Comparison of ENCODE assay signal across 8 cellular contexts in the genomic region with DNA sequence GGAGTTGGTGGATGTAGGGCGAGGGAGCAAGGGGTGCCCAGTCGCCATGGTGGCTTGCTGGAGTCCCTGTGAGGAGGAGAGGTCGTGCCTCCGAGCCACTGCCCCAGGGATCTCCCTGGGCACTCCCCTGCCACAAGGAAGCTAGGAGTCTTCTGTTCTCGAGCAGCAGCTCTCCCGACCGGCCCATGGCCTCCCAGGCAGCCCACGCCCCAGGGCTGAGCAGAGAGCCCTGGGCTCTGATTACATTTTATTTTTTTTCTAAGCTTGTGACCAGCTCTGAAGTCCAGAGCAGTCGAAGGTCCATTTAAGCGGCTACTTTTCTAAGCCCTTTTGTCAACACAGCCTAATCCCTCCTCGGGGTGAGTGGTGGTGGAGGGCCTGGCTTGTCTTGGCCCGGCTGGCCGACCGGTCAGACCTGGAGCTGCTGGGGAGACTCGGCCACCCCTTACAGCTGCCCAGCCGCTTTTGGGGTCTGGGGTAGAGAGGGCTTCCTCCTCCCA. TPM values are rescaled to one million over a fixed set of nuclear protein-coding genes. Genes with fewer than 3 reads are reported as not detected.
A peak's percentile ranks its signal among the peaks of the same experiment; 100 is the strongest.
DNase-seq lines count a peak whose midpoint lies in the region; ATAC-seq and TF ChIP-seq lines count a peak whose summit lies in the region.
"Had no signal": no experiment of that assay in that cellular context is flagged by ENCODE, and none has a peak within 500 bp of the region (broad histone marks: within the 10 kb centered on the region; RNA-seq: fewer than 3 reads in every experiment).

No MANE protein-coding gene starts in this region.

- H3K27ac ChIP-seq in ectodermal cell (ENCODE audit: insufficient read depth, low read depth, low read length, poor library complexity, severe bottlenecking) (peak overlapping the region; percentile 77), lung (ENCODE audit: low read depth in 1 of 2, low read length in 1 of 2) (peak overlapping the region; percentile 39 to 79), transverse colon (peak overlapping the region; percentile 90 to 92 (median 90))

- H3K27me3 ChIP-seq in MG63 (no peaks in the 10 kb centered on the region), ectodermal cell (ENCODE audit: control insufficient read depth, insufficient read depth, low read length, poor library complexity, severe bottlenecking) (peaks cover 8% of the 10 kb centered on the region), lung (ENCODE audit: control insufficient read depth, insufficient read depth) (no peaks in the 10 kb centered on the region), transverse colon (no peaks in the 10 kb centered on the region)

- H3K4me3 ChIP-seq in MG63 (peak overlapping the region; percentile 66), ectodermal cell (ENCODE audit: insufficient read depth, low read depth, low read length) (no peak overlapping the region), lung (no peak overlapping the region), transverse colon (peak overlapping the region; percentile 73 to 86 (median 84))

- H3K36me3 ChIP-seq in MG63 (0 out of 2 replicates have a peak, but pooled peaks cover 2% of the 10 kb centered on the region), ectodermal cell (ENCODE audit: control insufficient read depth, insufficient read depth, low read length) (no peaks in the 10 kb centered on the region), lung (ENCODE audit: control insufficient read depth in 2 of 2, insufficient read depth in 2 of 2, low read length in 2 of 2) (no peaks in the 10 kb centered on the region), transverse colon (no peaks in the 10 kb centered on the region)

- no peak overlapping the region for H3K27ac Mint-ChIP-seq in activated naive CD8-positive, alpha-beta T cell treated with anti-CD3 and anti-CD28 coated beads for 36 hours

- peaks cover 57% of the 10 kb centered on the region for H3K4me1 ChIP-seq in ectodermal cell (ENCODE audit: control insufficient read depth, insufficient read depth, low read length)
- peaks cover 9 to 56% of the 10 kb centered on the region in 2 donors for H3K4me1 ChIP-seq in lung (ENCODE audit: control insufficient read depth in 2 of 2, insufficient read depth in 2 of 2, low read length in 2 of 2)
- H3K4me1 ChIP-seq in transverse colon, result peaks cover 55 to 83% (median 77%) of the 10 kb centered on the region in 4 donors

- no peaks in the 10 kb centered on the region for H3K9me3 ChIP-seq in MG63
- H3K9me3 ChIP-seq in ectodermal cell (ENCODE audit: control insufficient read depth, low read length), result no peaks in the 10 kb centered on the region
- no peaks in the 10 kb centered on the region for H3K9me3 ChIP-seq in lung (ENCODE audit: control insufficient read depth in 2 of 2, insufficient read depth in 1 of 2, low read length in 1 of 2)
- no peaks in the 10 kb centered on the region for H3K9me3 ChIP-seq in transverse colon

- H3K4me1 Mint-ChIP-seq in activated naive CD8-positive, alpha-beta T cell treated with anti-CD3 and anti-CD28 coated beads for 36 hours, result peaks cover 2% of the 10 kb centered on the region

- no peak overlapping the region for H3K4me3 Mint-ChIP-seq in activated naive CD8-positive, alpha-beta T cell treated with anti-CD3 and anti-CD28 coated beads for 36 hours

- no peaks in the 10 kb centered on the region for H3K36me3 Mint-ChIP-seq in activated naive CD8-positive, alpha-beta T cell treated with anti-CD3 and anti-CD28 coated beads for 36 hours

- TF ChIP-seq POLR2A in transverse colon (IDR thresholded peaks at IDR 0.05), result peak; percentile 91

- in situ Hi-C loops in transverse colon (cut with MboI; ENCODE audit: low pct_ligation_motif_present in 1 of 4, low pct_unique_long_range_greater_than_20kb in 1 of 4, low sequenced_read_pairs in 3 of 4), result no loop called here

- peaks cover 14% of the 10 kb centered on the region for H3K27me3 Mint-ChIP-seq in activated naive CD8-positive, alpha-beta T cell treated with anti-CD3 and anti-CD28 coated beads for 36 hours

- WGBS in ectodermal cell, 2 experiments, result 34 to 46% methylated on average over 16 of the region's 16 CpGs
- WGBS in lung, 2 donors, result 35 to 73% methylated on average over 16 of the region's 16 CpGs
- WGBS in transverse colon (ENCODE audit: low coverage in 1 of 2), 2 donors, result 28% methylated on average over 15 of the region's 16 CpGs; no CpG with 5 or more reads in 1 of the 2 donors

- ATAC-seq in lung (ENCODE audit: insufficient read depth, low FRiP score) (no peak), GM21825 (IDR thresholded peaks at IDR 0.05; ENCODE audit: unreplicated experiment) (no peak), GM19328 (IDR thresholded peaks at IDR 0.05; ENCODE audit: unreplicated experiment) (no peak)

- H3K9me3 Mint-ChIP-seq in activated naive CD8-positive, alpha-beta T cell treated with anti-CD3 and anti-CD28 coated beads for 36 hours, result no peaks in the 10 kb centered on the region

- peak; percentile 45 for DNase-seq in MG63
- no peak for DNase-seq in lung (ENCODE audit: low spot score)
- DNase-seq in transverse colon, result peak; percentile 72
- no peak for DNase-seq in activated naive CD8-positive, alpha-beta T cell treated with anti-CD3 and anti-CD28 coated beads for 36 hours
- DNase-seq: NCI-H2171 had no signal

- no peak for TF ChIP-seq EP300 in transverse colon (IDR thresholded peaks at IDR 0.05; ENCODE audit: low read depth)

- TF ChIP-seq CTCF in lung (IDR thresholded peaks at IDR 0.05; ENCODE audit: control extremely low read depth, extremely low read depth), result no peak
- TF ChIP-seq CTCF in transverse colon (IDR thresholded peaks at IDR 0.05), result no peak

- intact Hi-C loops in transverse colon (cut with DNase I; ENCODE audit: low total_unique reads), result loop anchor here (10.0 kb wide), 2 partner anchors 106 to 154 kb away; no protein-coding TSS in a partner anchor

RNA-seq across cellular contexts. Expression of gene RXRA, which starts 2.1 kb away (rescaled TPM):
- 18.2 and 40.5 TPM in 2 replicates for total RNA-seq in MG63 (2014; rRNA removed; shearing (Covaris generic); ENCODE audit: low replicate concordance)
- polyA plus RNA-seq in ectodermal cell (2013, experiment 1 of 4), result 36.1 TPM
- polyA plus RNA-seq in ectodermal cell (2013, experiment 2 of 4), result 39.2 TPM
- 34.4 TPM for polyA plus RNA-seq in ectodermal cell (2013, experiment 3 of 4)
- 36.5 TPM for polyA plus RNA-seq in ectodermal cell (2013, experiment 4 of 4)
- total RNA-seq in lung, result 10 to 100 TPM; 24.2 to 85.2 TPM
- polyA plus RNA-seq in lung, result 10 to 100 TPM; 45.5 to 58.9 TPM
- total RNA-seq in transverse colon, result 10 to 100 TPM; 27.3 to 70.5 (median 58.6) TPM
- total RNA-seq in activated naive CD8-positive, alpha-beta T cell treated with anti-CD3 and anti-CD28 coated beads for 36 hours, result 10 to 100 TPM; 11.0 to 11.4 TPM

Comparison
In these comparisons a context has a peak if more than half of its experiments do, and no peak if none do; other contexts are left out.
1. DNase-seq: peak in MG63 (single experiment) and transverse colon (single experiment); none in lung (single experiment) and activated naive CD8-positive, alpha-beta T cell treated with anti-CD3 and anti-CD28 coated beads for 36 hours (single experiment).
2. H3K4me3 ChIP-seq: peak in MG63 (single experiment) and transverse colon (4 of 4); none in ectodermal cell (single experiment) and lung (single experiment).
3. Peak in every context shown above with its lines, with median percentiles within 50 percentile points of each other: H3K27ac ChIP-seq.